1 cellular context compared by ENCODE assay signal in genomic region chr14:55671641-55672040, GRCh38.
TF ChIP-seq lines count a peak whose summit lies in the region.

No MANE protein-coding gene starts in this region.

TF ChIP-seq in GM23338, 12 proteins besides CTCF, POLR2A, EP300 and RAD21 (continued from another document):
- TF ChIP-seq NANOG (IDR thresholded peaks at IDR 0.05; ENCODE audit: borderline replicate concordance): no peak
- TF ChIP-seq ZNF114 (CRISPR knock-in tag; IDR thresholded peaks at IDR 0.05): no peak
- no peak for TF ChIP-seq STAT1 (IDR thresholded peaks at IDR 0.05; ENCODE audit: unreplicated experiment)
- no peak for TF ChIP-seq POLR2AphosphoS5 (IDR thresholded peaks at IDR 0.05; ENCODE audit: low read depth)
- no peak for TF ChIP-seq JUNB (IDR thresholded peaks at IDR 0.05; ENCODE audit: unreplicated experiment)
- no peak for TF ChIP-seq REST (IDR thresholded peaks at IDR 0.05; ENCODE audit: unreplicated experiment)
- no peak for TF ChIP-seq EZH2 (IDR thresholded peaks at IDR 0.05; ENCODE audit: low read depth, unreplicated experiment)
- TF ChIP-seq ZNF331 (CRISPR knock-in tag; IDR thresholded peaks at IDR 0.05; ENCODE audit: low read depth): no peak
- no peak for TF ChIP-seq ETS1 (IDR thresholded peaks at IDR 0.05)
- TF ChIP-seq CREB1 (CRISPR knock-in tag; IDR thresholded peaks at IDR 0.05; ENCODE audit: low read depth): no peak
